Comparison of ENCODE assay signal across 22 cellular contexts in genomic region chr4:169870507-169870906, GRCh38.
"Had no signal": no experiment of that assay in that cellular context is flagged by ENCODE, and none has a peak within 500 bp of the region (broad histone marks: within the 10 kb centered on the region; RNA-seq: fewer than 3 reads in every experiment).

No MANE protein-coding gene starts in this region.

- H3K9me3 ChIP-seq: esophagus squamous epithelium, gastroesophageal sphincter had no signal

- H3K36me3 Mint-ChIP-seq: activated naive CD8-positive, alpha-beta T cell had no signal

- H3K4me1 ChIP-seq: esophagus squamous epithelium, gastroesophageal sphincter had no signal

- H3K27me3 ChIP-seq: brain microvascular endothelial cell, esophagus squamous epithelium, gastroesophageal sphincter had no signal

- H3K4me3 Mint-ChIP-seq: activated CD4-positive, alpha-beta memory T cell treated with anti-CD3 and anti-CD28 coated beads, Interleukin-2, amount 10 ng/mL, durations not matched to agents 7 days and 5 days; activated CD4-positive, alpha-beta T cell treated with anti-CD3 and anti-CD28 coated beads, Interleukin-2, amount 10 ng/mL, durations not matched to agents 7 days and 5 days; activated naive CD8-positive, alpha-beta T cell; activated T-cell treated with anti-CD3 and anti-CD28 coated beads, Interleukin-2, amount 50 U/mL, for 4 hours; activated T-helper 17 cell treated with anti-CD3 and anti-CD28 coated beads, Interleukin-2, amount 50 U/mL, for 72 hours had no signal

- H3K4me3 ChIP-seq: esophagus squamous epithelium, gastroesophageal sphincter had no signal

- H3K36me3 ChIP-seq: brain microvascular endothelial cell, esophagus squamous epithelium, gastroesophageal sphincter had no signal

- DNase-seq: activated CD4-positive, alpha-beta memory T cell treated with anti-CD3 and anti-CD28 coated beads, Interleukin-2, amount 10 ng/mL, durations not matched to agents 7 days and 5 days; activated CD4-positive, alpha-beta T cell treated with anti-CD3 and anti-CD28 coated beads for 1 hour; activated CD4-positive, alpha-beta T cell treated with anti-CD3 and anti-CD28 coated beads for 4 hours; activated CD4-positive, alpha-beta T cell treated with anti-CD3 and anti-CD28 coated beads, Interleukin-2, amount 10 ng/mL, durations not matched to agents 7 days and 5 days; activated CD4-positive, alpha-beta T cell treated with anti-CD3 and anti-CD28 coated beads, Interleukin-2, amount 50 U/mL, for 4 hours; activated CD8-positive, alpha-beta memory T cell treated with anti-CD3 and anti-CD28 coated beads, Interleukin-2, amount 50 U/mL, for 48 hours; activated effector memory CD4-positive, alpha-beta T cell treated with Interleukin-2 at 50 U/mL for 16 hours; activated gamma-delta T cell treated with Interleukin-2 at 50 U/mL for 16 hours; activated naive CD4-positive, alpha-beta T cell treated with anti-CD3 and anti-CD28 coated beads, Interleukin-2, amount 50 U/mL, for 16 hours; activated naive CD4-positive, alpha-beta T cell treated with Interleukin-2 at 50 U/mL for 16 hours; activated T-cell treated with anti-CD3 and anti-CD28 coated beads, Interleukin-2, amount 50 U/mL, for 4 hours; amniotic stem cell; anterior cingulate cortex; brain microvascular endothelial cell; effector CD8-positive, alpha-beta T cell; esophagus squamous epithelium; foreskin melanocyte; T-helper 2 cell had no signal

- H3K9me3 Mint-ChIP-seq: activated CD4-positive, alpha-beta memory T cell treated with anti-CD3 and anti-CD28 coated beads, Interleukin-2, amount 10 ng/mL, durations not matched to agents 7 days and 5 days; activated CD4-positive, alpha-beta T cell treated with anti-CD3 and anti-CD28 coated beads, Interleukin-2, amount 10 ng/mL, durations not matched to agents 7 days and 5 days; activated T-cell treated with anti-CD3 and anti-CD28 coated beads, Interleukin-2, amount 50 U/mL, for 4 hours; activated T-helper 17 cell treated with anti-CD3 and anti-CD28 coated beads, Interleukin-2, amount 50 U/mL, for 72 hours had no signal

- H3K27ac Mint-ChIP-seq: activated CD4-positive, alpha-beta memory T cell treated with anti-CD3 and anti-CD28 coated beads, Interleukin-2, amount 10 ng/mL, durations not matched to agents 7 days and 5 days; activated CD4-positive, alpha-beta T cell treated with anti-CD3 and anti-CD28 coated beads, Interleukin-2, amount 10 ng/mL, durations not matched to agents 7 days and 5 days; activated naive CD8-positive, alpha-beta T cell; activated T-helper 17 cell treated with anti-CD3 and anti-CD28 coated beads, Interleukin-2, amount 50 U/mL, for 72 hours had no signal

- H3K4me1 Mint-ChIP-seq: activated CD4-positive, alpha-beta memory T cell treated with anti-CD3 and anti-CD28 coated beads, Interleukin-2, amount 10 ng/mL, durations not matched to agents 7 days and 5 days; activated CD4-positive, alpha-beta T cell treated with anti-CD3 and anti-CD28 coated beads, Interleukin-2, amount 10 ng/mL, durations not matched to agents 7 days and 5 days; activated T-helper 17 cell treated with anti-CD3 and anti-CD28 coated beads, Interleukin-2, amount 50 U/mL, for 72 hours had no signal

- H3K27ac ChIP-seq: brain microvascular endothelial cell, epithelial cell of prostate, esophagus squamous epithelium, gastroesophageal sphincter had no signal
